Comparison of ENCODE assay signal across 12 cellular contexts in the genomic region with DNA sequence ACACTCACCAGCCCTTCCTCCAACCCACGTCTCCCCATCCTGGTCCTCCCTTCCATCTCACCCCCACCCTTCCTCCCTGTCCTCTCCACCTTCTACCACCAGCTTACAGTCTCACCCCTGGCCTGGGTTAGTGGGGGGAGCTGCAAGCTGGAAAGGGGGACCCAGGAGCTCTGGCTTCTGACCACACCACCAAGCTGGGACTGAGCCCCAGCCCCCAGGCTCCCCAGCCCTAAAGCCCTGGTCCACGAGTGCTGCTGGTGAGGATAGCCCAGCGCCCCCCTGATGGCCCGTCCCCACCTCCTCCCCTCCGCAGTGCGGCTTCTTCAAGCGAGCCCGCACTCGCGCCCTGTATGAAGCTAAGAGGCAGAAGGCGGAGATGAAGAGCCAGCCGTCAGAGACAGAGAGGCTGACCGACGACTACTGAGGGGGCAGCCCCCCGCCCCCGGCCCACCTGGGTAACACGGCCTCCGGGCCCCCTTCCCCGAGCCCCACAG. TPM values are rescaled to one million over a fixed set of nuclear protein-coding genes. Genes with fewer than 3 reads are reported as not detected.
DNase-seq lines count a peak whose midpoint lies in the region; ATAC-seq, FAIRE-seq and TF ChIP-seq lines count a peak whose summit lies in the region.
"Had no signal": no experiment of that assay in that cellular context is flagged by ENCODE, and none has a peak within 500 bp of the region (broad histone marks: within the 10 kb centered on the region; RNA-seq: fewer than 3 reads in every experiment).

No MANE protein-coding gene starts in this region.

- H3K14ac ChIP-seq in H1 (ENCODE audit: insufficient read length) (no peak overlapping the region), mesenchymal stem cell (ENCODE audit: low read length in 2 of 2) (no peak overlapping the region)

- H3K4me2 ChIP-seq in mammary epithelial cell (ENCODE audit: insufficient read depth, low read depth, low read length) (no peak overlapping the region), H1 (ENCODE audit: insufficient read depth in 1 of 2, low read depth in 2 of 2, low read length in 2 of 2) (no peak overlapping the region), mesenchymal stem cell (ENCODE audit: low read length, poor library complexity, severe bottlenecking) (no peak overlapping the region)
- H3K4me2 ChIP-seq: BLaER1 had no signal

- no peak overlapping the region for H4K5ac ChIP-seq in H1 (ENCODE audit: insufficient read length, low read depth, low read length)

- ATAC-seq in upper lobe of left lung (ENCODE audit: low FRiP score in 2 of 2) (peak in 1 of 2 donors; percentile 4), GM19452 (IDR thresholded peaks at IDR 0.05; ENCODE audit: unreplicated experiment) (no peak)

- H3K4me1 ChIP-seq in mammary epithelial cell (ENCODE audit: insufficient read depth, low read length), result peaks cover 3% of the 10 kb centered on the region
- no peaks in the 10 kb centered on the region; a peak in 1 of 7 replicates for H3K4me1 ChIP-seq in H1 (replicated peaks in 1 of 4; ENCODE audit: control insufficient read depth in 3 of 4, insufficient read depth in 4 of 4, low read length in 3 of 4)
- H3K4me1 ChIP-seq in mesenchymal stem cell (ENCODE audit: control insufficient read depth, insufficient read depth, low read depth, low read length), result peaks cover 7% of the 10 kb centered on the region
- H3K4me1 ChIP-seq in upper lobe of left lung, result no peaks in the 10 kb centered on the region
- H3K4me1 ChIP-seq: BLaER1 had no signal

- H4K91ac ChIP-seq in H1 (replicated peaks; ENCODE audit: insufficient read length, low read length) (no peak overlapping the region), mesenchymal stem cell (ENCODE audit: low read length) (no peak overlapping the region)

- no peak overlapping the region for H3K4me3 ChIP-seq in mammary epithelial cell (replicated peaks in 1 of 3; ENCODE audit: insufficient read depth in 1 of 3, low read depth in 2 of 3, low read length in 3 of 3)
- H3K4me3 ChIP-seq in H1 (ENCODE audit: extremely low read depth in 1 of 4, insufficient read depth in 2 of 4, low read depth in 3 of 4, low read length in 4 of 4), result no peak overlapping the region
- H3K4me3 ChIP-seq in mesenchymal stem cell (ENCODE audit: insufficient read depth in 1 of 2, low read depth in 1 of 2, low read length in 2 of 2), result no peak overlapping the region
- H3K4me3 ChIP-seq in upper lobe of left lung, result no peak overlapping the region
- H3K4me3 ChIP-seq: BLaER1 had no signal

- H3K79me1 ChIP-seq in H1 (ENCODE audit: low read depth, low read length) (no peaks in the 10 kb centered on the region), mesenchymal stem cell (replicated peaks; ENCODE audit: low read length, poor library complexity, severe bottlenecking) (peaks cover 16% of the 10 kb centered on the region)

- TF ChIP-seq CTCF in MCF 10A (IDR thresholded peaks at IDR 0.05; ENCODE audit: unreplicated experiment) (no peak), mammary epithelial cell (conservative IDR thresholded peaks at IDR 0.05 in 1 of 2, IDR thresholded peaks at IDR 0.05 in 1 of 2; ENCODE audit: extremely low read depth in 1 of 2, insufficient read depth in 1 of 2, low read depth in 1 of 2, low read length in 2 of 2) (no peak), H1 (IDR thresholded peaks at IDR 0.05; ENCODE audit: control extremely low read depth in 1 of 3, insufficient read depth in 1 of 3, low read depth in 1 of 3, low read length in 3 of 3) (no peak), upper lobe of left lung (IDR thresholded peaks at IDR 0.05) (no peak)

- no peaks in the 10 kb centered on the region for H3K4me1 Mint-ChIP-seq in MCF 10A (ENCODE audit: insufficient read depth, unreplicated experiment)
- H3K4me1 Mint-ChIP-seq: IgD-negative memory B cell had no signal

- H2BK15ac ChIP-seq in H1 (ENCODE audit: low read length) (no peak overlapping the region), mesenchymal stem cell (ENCODE audit: low read depth, poor library complexity, severe bottlenecking) (no peak overlapping the region)

- H3K27ac ChIP-seq in mammary epithelial cell (ENCODE audit: insufficient read depth, low read depth, low read length) (no peak overlapping the region), H1 (ENCODE audit: low read depth, low read length) (no peak overlapping the region), mesenchymal stem cell (ENCODE audit: low read length, poor library complexity, severe bottlenecking) (peak overlapping the region; percentile 11), upper lobe of left lung (peak overlapping the region in 3 of 4 donors; percentile 21 to 53 (median 35))
- H3K27ac ChIP-seq: 22Rv1, BLaER1 had no signal

- FAIRE-seq in H1 (lab: Jason Lieb, UNC), result no peak

- H3K56ac ChIP-seq in H1 (replicated peaks; ENCODE audit: insufficient read length, low read depth, low read length), result no peak overlapping the region

- no peaks in the 10 kb centered on the region for H3K9me3 Mint-ChIP-seq in MCF 10A (ENCODE audit: unreplicated experiment)
- H3K9me3 Mint-ChIP-seq: IgD-negative memory B cell had no signal

- H3K23me2 ChIP-seq in H1 (ENCODE audit: low read depth, low read length), result no peaks in the 10 kb centered on the region

- no peak overlapping the region for H3K4me3 Mint-ChIP-seq in MCF 10A (ENCODE audit: unreplicated experiment)
- H3K4me3 Mint-ChIP-seq: IgD-negative memory B cell had no signal

- H3K18ac ChIP-seq in H1 (ENCODE audit: extremely low read depth, low read length), result no peak overlapping the region
- H3K18ac ChIP-seq in mesenchymal stem cell (ENCODE audit: low read depth in 1 of 2, low read length in 2 of 2), result no peak overlapping the region

- H3K9me3 ChIP-seq in mammary epithelial cell (replicated peaks; ENCODE audit: insufficient read depth, low read length), result no peaks in the 10 kb centered on the region
- H3K9me3 ChIP-seq in H1 (ENCODE audit: insufficient read depth in 2 of 2, low read depth in 1 of 2, low read length in 1 of 2), result no peaks in the 10 kb centered on the region
- H3K9me3 ChIP-seq in mesenchymal stem cell (ENCODE audit: control insufficient read depth, low read length), result no peaks in the 10 kb centered on the region
- no peaks in the 10 kb centered on the region for H3K9me3 ChIP-seq in upper lobe of left lung
- H3K9me3 ChIP-seq: BLaER1 had no signal

- no peak overlapping the region for H2BK5ac ChIP-seq in H1 (ENCODE audit: low read depth, low read length)
- no peak overlapping the region for H2BK5ac ChIP-seq in mesenchymal stem cell (ENCODE audit: low read depth, low read length, poor library complexity, severe bottlenecking)

- no peaks in the 10 kb centered on the region for H3K27me3 ChIP-seq in mammary epithelial cell (ENCODE audit: insufficient read depth, low read length)
- H3K27me3 ChIP-seq in H1 (replicated peaks in 1 of 4; ENCODE audit: control insufficient read depth in 3 of 4, extremely low read depth in 1 of 4, insufficient read depth in 3 of 4, low read length in 3 of 4), result no peaks in the 10 kb centered on the region
- H3K27me3 ChIP-seq in mesenchymal stem cell (ENCODE audit: control insufficient read depth in 1 of 2, insufficient read depth in 1 of 2, low read length in 2 of 2), result no peaks in the 10 kb centered on the region
- no peaks in the 10 kb centered on the region for H3K27me3 ChIP-seq in upper lobe of left lung
- H3K27me3 ChIP-seq: BLaER1 had no signal

- 50% methylated on average over 1 of the region's 19 CpGs for WGBS in mammary epithelial cell (ENCODE audit: low coverage, missing lambda C conversion rate)
- 86% methylated on average over 8 of the region's 19 CpGs; no CpG with 5 or more reads in 1 of the 2 experiments for WGBS in H1 (ENCODE audit: extremely low coverage in 1 of 2, insufficient coverage in 1 of 2, insufficient read length in 1 of 2, insufficient replicate concordance in 2 of 2, low coverage in 1 of 2, low lambda C conversion rate in 2 of 2, missing lambda C conversion rate in 1 of 2), 2 experiments
- 90% methylated on average over 18 of the region's 19 CpGs for WGBS in mesenchymal stem cell
- WGBS in upper lobe of left lung, 2 donors, result 88 to 93% methylated on average over 16 to 19 of the region's 19 CpGs

- POLR2A ChIA-PET in MCF 10A (lab: Yijun Ruan, JAX) (interaction anchor here (0.7 to 2.8 kb wide), 10 partner anchors 24 to 90 kb away, joined by 3 to 30 read pairs (median 4); partner anchors contain the start of gene ITGA3), H1 (lab: Charles Lee; ENCODE audit: partially characterized antibody) (interaction anchor here (1.4 to 2.1 kb wide), 5 partner anchors 15 to 67 kb away, joined by 3 to 7 read pairs (median 3); partner anchors contain the start of gene ITGA3)

- H4K8ac ChIP-seq in H1 (ENCODE audit: extremely low read depth, insufficient read depth, low read length), result peak overlapping the region; percentile 63; the same call in 1 of the 2 replicates
- H4K8ac ChIP-seq in mesenchymal stem cell (ENCODE audit: low read length), result no peak overlapping the region

- H2BK20ac ChIP-seq in H1 (ENCODE audit: low read length), result no peak overlapping the region

- TF ChIP-seq RAD21 in H1 (IDR thresholded peaks at IDR 0.05 in 1 of 2, conservative IDR thresholded peaks at IDR 0.05 in 1 of 2; ENCODE audit: low read depth in 2 of 2, low read length in 2 of 2), result no peak

- peaks cover 85% of the 10 kb centered on the region for H3K36me3 Mint-ChIP-seq in MCF 10A (ENCODE audit: insufficient read depth, unreplicated experiment)
- H3K36me3 Mint-ChIP-seq: IgD-negative memory B cell had no signal

- H3K36me3 ChIP-seq in mammary epithelial cell (ENCODE audit: insufficient read depth, low read length), result peaks cover 48% of the 10 kb centered on the region
- H3K36me3 ChIP-seq in H1 (ENCODE audit: control insufficient read depth in 2 of 4, insufficient read depth in 4 of 4, low read length in 3 of 4), result no peaks in the 10 kb centered on the region
- H3K36me3 ChIP-seq in mesenchymal stem cell (ENCODE audit: control insufficient read depth in 1 of 2, insufficient read depth in 2 of 2, low read depth in 1 of 2, low read length in 2 of 2), result peaks cover 39 to 68% of the 10 kb centered on the region in 2 experiments
- peaks cover 8 to 67% (median 44%) of the 10 kb centered on the region in 4 donors for H3K36me3 ChIP-seq in upper lobe of left lung
- H3K36me3 ChIP-seq: BLaER1 had no signal

- peaks cover 17% of the 10 kb centered on the region for H3K79me2 ChIP-seq in mammary epithelial cell (ENCODE audit: insufficient read depth, low read length)
- H3K79me2 ChIP-seq in H1 (ENCODE audit: control insufficient read depth in 1 of 2, insufficient read depth in 2 of 2, low read length in 2 of 2), result no peaks in the 10 kb centered on the region

- dilution Hi-C loops in mammary epithelial cell (cut with HindIII; ENCODE audit: low sequenced_read_pairs), result no loop called here

- TF ChIP-seq POLR2A in H1 (IDR thresholded peaks at IDR 0.05; ENCODE audit: control extremely low read depth in 1 of 2, low read depth in 2 of 2, low read length in 2 of 2) (no peak), upper lobe of left lung (IDR thresholded peaks at IDR 0.05) (no peak)

- no peak for TF ChIP-seq EP300 in H1 (IDR thresholded peaks at IDR 0.05; ENCODE audit: borderline replicate concordance in 1 of 2, low read depth in 2 of 2, low read length in 2 of 2)
- TF ChIP-seq EP300 in upper lobe of left lung (IDR thresholded peaks at IDR 0.05), result no peak

- in situ Hi-C loops in mammary epithelial cell (cut with MboI; ENCODE audit: low sequenced_read_pairs in 2 of 2), result loop anchor here in 1 of 2 donors (10.0 kb wide), 1 partner anchor 63 kb away; no protein-coding TSS in a partner anchor

- H3K9ac ChIP-seq in mammary epithelial cell (ENCODE audit: insufficient read depth, low read length), result no peak overlapping the region
- no peak overlapping the region for H3K9ac ChIP-seq in H1 (replicated peaks in 1 of 4; ENCODE audit: extremely low read depth in 1 of 4, low read depth in 3 of 4, low read length in 3 of 4)
- peak overlapping the region; percentile 62 for H3K9ac ChIP-seq in mesenchymal stem cell (ENCODE audit: low read length)
- H3K9ac ChIP-seq: BLaER1 had no signal

- no peaks in the 10 kb centered on the region for H3K27me3 Mint-ChIP-seq in MCF 10A (ENCODE audit: insufficient read depth, unreplicated experiment)
- H3K27me3 Mint-ChIP-seq: IgD-negative memory B cell had no signal

- H2BK120ac ChIP-seq in H1 (replicated peaks; ENCODE audit: low read depth, low read length) (no peak overlapping the region), mesenchymal stem cell (ENCODE audit: low read depth, low read length) (no peak overlapping the region)

- no peak overlapping the region for H3K23ac ChIP-seq in H1 (ENCODE audit: insufficient read length)
- H3K23ac ChIP-seq in mesenchymal stem cell (ENCODE audit: low read length in 2 of 2), result no peak overlapping the region

- H2BK12ac ChIP-seq in H1 (ENCODE audit: low read depth, low read length), result no peak overlapping the region
- H2BK12ac ChIP-seq in mesenchymal stem cell (ENCODE audit: low read length in 2 of 2), result peak overlapping the region in 1 of 2 experiments; percentile 54

- H3K4ac ChIP-seq in H1 (replicated peaks; ENCODE audit: insufficient read length, low read depth, low read length) (no peak overlapping the region), mesenchymal stem cell (ENCODE audit: low read depth in 1 of 2, low read length in 2 of 2) (no peak overlapping the region)

- no peak overlapping the region for H2AFZ ChIP-seq in mammary epithelial cell (ENCODE audit: low read depth, low read length)
- H2AFZ ChIP-seq in H1 (ENCODE audit: low read length), result no peak overlapping the region
- no peak overlapping the region for H2AFZ ChIP-seq in mesenchymal stem cell (ENCODE audit: low read depth, low read length)

- intact Hi-C loops in MCF 10A (cut with micrococcal nuclease) (loop anchor here (1.0 kb wide), 1 partner anchor 61 kb away; no protein-coding TSS in a partner anchor), mammary epithelial cell (cut with micrococcal nuclease) (loop anchor here (1.0 kb wide), 1 partner anchor 61 kb away; no protein-coding TSS in a partner anchor)

- peak overlapping the region; percentile 27 for H3K27ac Mint-ChIP-seq in MCF 10A (ENCODE audit: low read depth, unreplicated experiment)
- H3K27ac Mint-ChIP-seq: IgD-negative memory B cell had no signal

- CTCF ChIA-PET in MCF 10A (lab: Yijun Ruan, JAX) (interaction anchor here (0.6 to 3.2 kb wide), 23 partner anchors 10 to 709 kb away, joined by 3 to 56 read pairs (median 5); partner anchors contain the start of gene ITGA3), mammary epithelial cell (lab: Charles Lee; ENCODE audit: low non-redundant PET) (interaction anchor here (0.5 kb wide), 1 partner anchor 193 kb away, joined by 3 read pairs; no protein-coding TSS in a partner anchor), H1 (lab: Charles Lee; ENCODE audit: partially characterized antibody) (interaction anchor here (0.6 to 3.4 kb wide), 40 partner anchors 8 to 355 kb away, joined by 3 to 69 read pairs (median 6); partner anchors contain the start of genes DLX3, ITGA3 and SAMD14)

- BruUV-seq in MCF 10A (replicated peaks; lab: Mats Ljungman, UMichigan) (no TSS peak), mammary epithelial cell (replicated peaks; lab: Mats Ljungman, UMichigan) (no TSS peak)

- peaks cover 18% of the 10 kb centered on the region for H4K20me1 ChIP-seq in mammary epithelial cell (ENCODE audit: insufficient read depth, low read length)
- H4K20me1 ChIP-seq in H1 (replicated peaks in 1 of 2; ENCODE audit: control insufficient read depth in 1 of 2, insufficient read depth in 2 of 2, low read length in 2 of 2), result no peaks in the 10 kb centered on the region
- H4K20me1 ChIP-seq: BLaER1 had no signal

- no peak for DNase-seq in MCF 10A (ENCODE audit: unreplicated experiment)
- no peak for DNase-seq in mammary epithelial cell
- DNase-seq in H1 (ENCODE audit: low read depth in 1 of 2, low spot score in 2 of 2), result no peak
- no peak for DNase-seq in mesenchymal stem cell
- peak in 1 of 2 donors; percentile 62 for DNase-seq in upper lobe of left lung
- DNase-seq in stimulated activated CD4-positive, alpha-beta T cell treated with anti-CD3 and anti-CD28 coated beads, Interleukin-15, amount 100 ng/mL, for 24 hours, result no peak
- no peak for DNase-seq in T-helper 2 cell
- DNase-seq: GOT3 had no signal

- H2AK5ac ChIP-seq in H1 (ENCODE audit: low read depth, low read length) (no peak overlapping the region), mesenchymal stem cell (ENCODE audit: low read length, severe bottlenecking) (no peak overlapping the region)

RNA-seq across cellular contexts. Expression of gene PDK2, which starts 7.2 kb away (rescaled TPM):
- total RNA-seq in MCF 10A (2022), result 9.9 and 11.2 TPM in 2 replicates
- total RNA-seq in mammary epithelial cell, result 10 to 100 TPM; 18.2 to 24.8 TPM
- polyA plus RNA-seq in mammary epithelial cell, result 7.7 TPM
- 13.5 TPM for polyA minus RNA-seq in mammary epithelial cell
- total RNA-seq in H1 (2021; fragmentation: NEBNext Ultra II Directional; extraction: Animal tissue kit (Norgen Biotek cat#: 25700)), result 17.8 and 18.3 TPM in 2 replicates
- polyA plus RNA-seq in H1 (2011; rRNA removed), result 121 and 154 TPM in 2 replicates
- polyA plus RNA-seq in H1 (2011; cell fraction: cytosol; rRNA removed), result 49.3 TPM
- polyA plus RNA-seq in H1 (2011; cell fraction: nucleus; rRNA removed), result 74.7 TPM
- 14.5 to 28.8 TPM (median 21.8 TPM) in 4 replicates for polyA plus RNA-seq in H1 (2012, experiment 1 of 2)
- 16.0 TPM for polyA plus RNA-seq in H1 (2012, experiment 2 of 2)
- polyA plus RNA-seq in H1 (2013, experiment 1 of 2), result 17.4 TPM
- 17.7 TPM for polyA plus RNA-seq in H1 (2013, experiment 2 of 2)
- 63.4 and 70.8 TPM in 2 replicates for polyA minus RNA-seq in H1 (2011; rRNA and poly(A)+ RNA removed)
- 22.0 TPM for polyA minus RNA-seq in H1 (2011; cell fraction: cytosol; rRNA and poly(A)+ RNA removed)
- polyA minus RNA-seq in H1 (2011; cell fraction: nucleus; rRNA and poly(A)+ RNA removed), result 45.0 TPM
- polyA plus RNA-seq in mesenchymal stem cell (2013, experiment 1 of 2), result 43.1 TPM
- polyA plus RNA-seq in mesenchymal stem cell (2013, experiment 2 of 2), result 39.6 TPM
- total RNA-seq in upper lobe of left lung, result 10 to 100 TPM; 15.7 to 80.7 (median 34.9) TPM

RNA-seq across cellular contexts. Expression of gene ITGA3, which starts 32.0 kb away (rescaled TPM):
- total RNA-seq in MCF 10A (2022) (588 and 717 TPM in 2 replicates), mammary epithelial cell (1,000 to 10,000 TPM; 1,418 to 2,030 TPM), upper lobe of left lung (100 to 1,000 TPM; 193 to 469 (median 350) TPM)
- polyA plus RNA-seq in mammary epithelial cell (1,026 TPM), H1 (2011; rRNA removed) (24.0 and 34.4 TPM in 2 replicates)
- 2,074 TPM for polyA minus RNA-seq in mammary epithelial cell
- 21.7 and 24.2 TPM in 2 replicates for total RNA-seq in H1 (2021; fragmentation: NEBNext Ultra II Directional; extraction: Animal tissue kit (Norgen Biotek cat#: 25700))
- 23.6 TPM for polyA plus RNA-seq in H1 (2011; cell fraction: cytosol; rRNA removed)
- 46.6 TPM for polyA plus RNA-seq in H1 (2011; cell fraction: nucleus; rRNA removed)
- 22.1 to 30.6 TPM (median 25.9 TPM) in 4 replicates for polyA plus RNA-seq in H1 (2012, experiment 1 of 2)
- polyA plus RNA-seq in H1 (2012, experiment 2 of 2), result 18.4 TPM
- polyA plus RNA-seq in H1 (2013, experiment 1 of 2), result 35.2 TPM
- 29.2 TPM for polyA plus RNA-seq in H1 (2013, experiment 2 of 2)
- polyA minus RNA-seq in H1 (2011; rRNA and poly(A)+ RNA removed), result 24.6 and 29.1 TPM in 2 replicates
- polyA minus RNA-seq in H1 (2011; cell fraction: cytosol; rRNA and poly(A)+ RNA removed), result 32.7 TPM
- 31.4 TPM for polyA minus RNA-seq in H1 (2011; cell fraction: nucleus; rRNA and poly(A)+ RNA removed)
- 136 TPM for polyA plus RNA-seq in mesenchymal stem cell (2013, experiment 1 of 2)
- polyA plus RNA-seq in mesenchymal stem cell (2013, experiment 2 of 2), result 138 TPM

RNA-seq across cellular contexts. Expression of gene SAMD14, which starts 42.0 kb away (rescaled TPM):
- total RNA-seq in MCF 10A (2022) (0.09 TPM in 1 of 2 replicates, not detected in the other), mammary epithelial cell (under 1 TPM; 0.12 to 0.33 TPM), upper lobe of left lung (10 to 100 TPM in 2 of 6 donors, 1 to 10 TPM in 3, under 1 TPM in 1; 0.49 to 16.8 (median 5.6) TPM)
- polyA plus RNA-seq in mammary epithelial cell (0.05 TPM), H1 (2011; rRNA removed) (5.2 and 5.7 TPM in 2 replicates)
- polyA minus RNA-seq in mammary epithelial cell, result 0.98 TPM
- 5.8 and 5.9 TPM in 2 replicates for total RNA-seq in H1 (2021; fragmentation: NEBNext Ultra II Directional; extraction: Animal tissue kit (Norgen Biotek cat#: 25700))
- polyA plus RNA-seq in H1 (2011; cell fraction: cytosol; rRNA removed), result 3.9 TPM
- 12.4 TPM for polyA plus RNA-seq in H1 (2011; cell fraction: nucleus; rRNA removed)
- polyA plus RNA-seq in H1 (2012, experiment 1 of 2), result 6.3 to 11.5 TPM (median 8.1 TPM) in 4 replicates
- 3.9 TPM for polyA plus RNA-seq in H1 (2012, experiment 2 of 2)
- polyA plus RNA-seq in H1 (2013, experiment 1 of 2), result 3.4 TPM
- polyA plus RNA-seq in H1 (2013, experiment 2 of 2), result 3.4 TPM
- 2.6 and 3.1 TPM in 2 replicates for polyA minus RNA-seq in H1 (2011; rRNA and poly(A)+ RNA removed)
- polyA minus RNA-seq in H1 (2011; cell fraction: cytosol; rRNA and poly(A)+ RNA removed), result 2.9 TPM
- polyA minus RNA-seq in H1 (2011; cell fraction: nucleus; rRNA and poly(A)+ RNA removed), result 4.2 TPM
- 17.9 TPM for polyA plus RNA-seq in mesenchymal stem cell (2013, experiment 1 of 2)
- 17.2 TPM for polyA plus RNA-seq in mesenchymal stem cell (2013, experiment 2 of 2)

Comparison
In these comparisons a context has a peak if more than half of its experiments do, and no peak if none do; other contexts are left out.
1. H3K27ac ChIP-seq: peak in mesenchymal stem cell (single experiment) and upper lobe of left lung (3 of 4); none in mammary epithelial cell (single experiment) and H1 (single experiment).